In genomic region chr19:50723069-50723468, GRCh38 we compare ENCODE assay signal across 9 cellular contexts. TPM values are rescaled to one million over a fixed set of nuclear protein-coding genes. Genes with fewer than 3 reads are reported as not detected.
DNase-seq lines count a peak whose midpoint lies in the region; ATAC-seq lines count a peak whose summit lies in the region.
"Had no signal": no experiment of that assay in that cellular context is flagged by ENCODE, and none has a peak within 500 bp of the region (broad histone marks: within the 10 kb centered on the region; RNA-seq: fewer than 3 reads in every experiment).

CLEC11A (plus strand) TSS chr19:50723364; CDS start chr19:50723526, 162 bp downstream.

- no peaks in the 10 kb centered on the region for H3K9me3 ChIP-seq in stomach smooth muscle (ENCODE audit: control insufficient read depth in 2 of 2, low read length in 2 of 2)

- no peaks in the 10 kb centered on the region for H3K36me3 Mint-ChIP-seq in activated naive CD4-positive, alpha-beta T cell treated with anti-CD3 and anti-CD28 coated beads, Interleukin-2, amount 10 ng/mL, durations not matched to agents 7 days and 5 days
- H3K36me3 Mint-ChIP-seq in immature natural killer cell, result no peaks in the 10 kb centered on the region

- CTCF ChIA-PET in activated naive CD4-positive, alpha-beta T cell treated with anti-CD3 and anti-CD28 coated beads, Interleukin-2, amount 10 ng/mL, durations not matched to agents 7 days and 5 days (lab: Charles Lee), result interaction anchor here (0.5 kb wide), 1 partner anchor 199 kb away, joined by 3 read pairs; no protein-coding TSS in a partner anchor

- peak within 1 kb of the TSS; percentile 70 to 78 for H3K4me3 ChIP-seq in stomach smooth muscle (ENCODE audit: low read length in 2 of 2)

- peak within 1 kb of the TSS; percentile 21 to 38 for H3K9ac ChIP-seq in stomach smooth muscle (ENCODE audit: low read length in 2 of 2)

- H3K27ac ChIP-seq in angular gyrus (ENCODE audit: low read depth, low read length), result peak within 1 kb of the TSS; percentile 66
- peak within 1 kb of the TSS; percentile 24 for H3K27ac ChIP-seq in stomach smooth muscle (ENCODE audit: low read length)
- H3K27ac ChIP-seq: epithelial cell of prostate had no signal

- H3K4me1 Mint-ChIP-seq in activated naive CD4-positive, alpha-beta T cell treated with anti-CD3 and anti-CD28 coated beads, Interleukin-2, amount 10 ng/mL, durations not matched to agents 7 days and 5 days, result peaks cover 29% of the 10 kb centered on the region
- H3K4me1 Mint-ChIP-seq in immature natural killer cell, result peaks cover 7 to 31% of the 10 kb centered on the region in 2 donors

- no peaks in the 10 kb centered on the region for H3K36me3 ChIP-seq in stomach smooth muscle (ENCODE audit: control insufficient read depth in 2 of 2, insufficient read depth in 2 of 2, low read length in 2 of 2)

- ATAC-seq in GM18868 (IDR thresholded peaks at IDR 0.05; ENCODE audit: unreplicated experiment), result no peak

- peak within 1 kb of the TSS; percentile 43 for H3K27ac Mint-ChIP-seq in activated naive CD4-positive, alpha-beta T cell treated with anti-CD3 and anti-CD28 coated beads, Interleukin-2, amount 10 ng/mL, durations not matched to agents 7 days and 5 days
- peak within 1 kb of the TSS in 2 of 6 donors; percentile 15 to 61 for H3K27ac Mint-ChIP-seq in immature natural killer cell

- H3K4me1 ChIP-seq in stomach smooth muscle (ENCODE audit: control insufficient read depth, insufficient read depth, low read length), result peaks cover 31% of the 10 kb centered on the region

- H3K27me3 Mint-ChIP-seq in activated naive CD4-positive, alpha-beta T cell treated with anti-CD3 and anti-CD28 coated beads, Interleukin-2, amount 10 ng/mL, durations not matched to agents 7 days and 5 days, result peaks cover 94% of the 10 kb centered on the region
- peaks cover 6 to 19% (median 14%) of the 10 kb centered on the region in 3 donors for H3K27me3 Mint-ChIP-seq in immature natural killer cell (ENCODE audit: low read depth in 3 of 3)

- peaks cover 5% of the 10 kb centered on the region for H3K9me3 Mint-ChIP-seq in activated naive CD4-positive, alpha-beta T cell treated with anti-CD3 and anti-CD28 coated beads, Interleukin-2, amount 10 ng/mL, durations not matched to agents 7 days and 5 days
- H3K9me3 Mint-ChIP-seq in immature natural killer cell, result no peaks in the 10 kb centered on the region

- H3K27me3 ChIP-seq in stomach smooth muscle (ENCODE audit: control insufficient read depth in 1 of 2, insufficient read depth in 2 of 2, low read length in 2 of 2), result peaks cover 29 to 35% of the 10 kb centered on the region in 2 donors

- no peak for DNase-seq in activated naive CD4-positive, alpha-beta T cell treated with anti-CD3 and anti-CD28 coated beads, Interleukin-2, amount 10 ng/mL, durations not matched to agents 7 days and 5 days
- DNase-seq in activated naive CD4-positive, alpha-beta T cell treated with Interleukin-2 at 50 U/mL for 16 hours, result no peak
- no peak for DNase-seq in immature natural killer cell
- no peak for DNase-seq in NCI-H524 (lab: John Stamatoyannopoulos, UW)
- no peak for DNase-seq in anterior cingulate cortex (lab: John Stamatoyannopoulos, UW)

- peak within 1 kb of the TSS; percentile 75 for H3K4me3 Mint-ChIP-seq in activated naive CD4-positive, alpha-beta T cell treated with anti-CD3 and anti-CD28 coated beads, Interleukin-2, amount 10 ng/mL, durations not matched to agents 7 days and 5 days
- peak within 1 kb of the TSS; percentile 46 to 93 (median 84) for H3K4me3 Mint-ChIP-seq in immature natural killer cell

RNA-seq across cellular contexts. Expression of gene CLEC11A, which starts in this region (rescaled TPM):
- 1 to 10 TPM; 1.4 to 4.6 (median 4.2) TPM for polyA plus RNA-seq in immature natural killer cell
